16 cellular contexts compared by ENCODE assay signal in the genomic region with DNA sequence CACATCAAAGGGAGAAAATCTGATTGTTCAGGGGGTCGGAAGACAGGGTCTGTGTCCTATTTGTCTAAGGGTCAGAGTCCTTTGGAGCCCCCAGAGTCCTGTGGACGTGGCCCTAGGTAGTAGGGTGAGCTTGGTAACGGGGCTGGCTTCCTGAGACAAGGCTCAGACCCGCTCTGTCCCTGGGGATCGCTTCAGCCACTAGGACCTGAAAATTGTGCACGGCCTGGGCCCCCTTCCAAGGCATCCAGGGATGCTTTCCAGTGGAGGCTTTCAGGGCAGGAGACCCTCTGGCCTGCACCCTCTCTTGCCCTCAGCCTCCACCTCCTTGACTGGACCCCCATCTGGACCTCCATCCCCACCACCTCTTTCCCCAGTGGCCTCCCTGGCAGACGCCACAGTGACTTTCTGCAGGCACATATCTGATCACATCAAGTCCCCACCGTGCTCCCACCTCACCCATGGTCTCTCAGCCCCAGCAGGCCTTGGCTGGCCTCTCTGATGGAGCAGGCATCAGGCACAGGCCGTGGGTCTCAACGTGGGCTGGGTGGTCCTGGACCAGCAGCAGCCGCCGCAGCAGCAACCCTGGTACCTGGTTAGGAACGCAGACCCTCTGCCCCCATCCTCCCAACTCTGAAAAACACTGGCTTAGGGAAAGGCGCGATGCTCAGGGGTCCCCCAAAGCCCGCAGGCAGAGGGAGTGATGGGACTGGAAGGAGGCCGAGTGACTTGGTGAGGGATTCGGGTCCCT. TPM values are rescaled to one million over a fixed set of nuclear protein-coding genes. Genes with fewer than 3 reads are reported as not detected.
A peak's percentile ranks its signal among the peaks of the same experiment; 100 is the strongest.
DNase-seq lines count a peak whose midpoint lies in the region; ATAC-seq, FAIRE-seq and TF ChIP-seq lines count a peak whose summit lies in the region.
"Had no signal": no experiment of that assay in that cellular context is flagged by ENCODE, and none has a peak within 500 bp of the region (broad histone marks: within the 10 kb centered on the region; RNA-seq: fewer than 3 reads in every experiment).

No MANE protein-coding gene starts in this region.

- no peak for DNase-seq in CD4-positive, alpha-beta T cell
- no peak for DNase-seq in H54 (ENCODE audit: insufficient read length, low spot score)
- DNase-seq in GM19239 (ENCODE audit: insufficient read length, low spot score), result no peak
- DNase-seq in KG1 (lab: John Stamatoyannopoulos, UW), result no peak
- no peak for DNase-seq in NCI-H82 (lab: John Stamatoyannopoulos, UW)
- DNase-seq: activated naive CD4-positive, alpha-beta T cell treated with anti-CD3 and anti-CD28 coated beads, Interleukin-2, amount 50 U/mL, for 16 hours; gastrocnemius medialis; NCI-H1048; stimulated activated CD4-positive, alpha-beta T cell treated with anti-CD3 and anti-CD28 coated beads, Interleukin-12 subunit alpha, Interleukin-12 subunit beta, amount 100 ng/mL, for 4 hours had no signal

- no peak overlapping the region for H3K27ac ChIP-seq in CD4-positive, alpha-beta T cell (ENCODE audit: low read depth, low read length)
- H3K27ac ChIP-seq in HEK293 (ENCODE audit: extremely low read depth, low read depth, low read length), result no peak overlapping the region
- H3K27ac ChIP-seq in neural cell (ENCODE audit: low read length), result no peak overlapping the region
- H3K27ac ChIP-seq: cardiac muscle cell, gastrocnemius medialis, thoracic aorta had no signal

- H3K9me2 ChIP-seq in neural cell (ENCODE audit: insufficient read depth, low read length), result no peaks in the 10 kb centered on the region

- no peaks in the 10 kb centered on the region for H3F3A ChIP-seq in neural cell (ENCODE audit: insufficient read depth, low read length, poor library complexity, severe bottlenecking)

- no peak for ATAC-seq in CD4-positive, alpha-beta T cell (ENCODE audit: poor library complexity)

- H3K4me1 ChIP-seq in HEK293 (ENCODE audit: control insufficient read depth, insufficient read depth, low read length), result no peaks in the 10 kb centered on the region

- H3K9me3 ChIP-seq in CD4-positive, alpha-beta T cell (ENCODE audit: control insufficient read depth, low read length), result no peaks in the 10 kb centered on the region
- H3K9me3 ChIP-seq in HEK293 (ENCODE audit: control insufficient read depth, insufficient read depth, low read depth, low read length) (no peaks in the 10 kb centered on the region), neural cell (ENCODE audit: low read length) (no peaks in the 10 kb centered on the region)
- H3K9me3 ChIP-seq: gastrocnemius medialis, thoracic aorta had no signal

- POLR2A ChIA-PET in CD4-positive, alpha-beta T cell (lab: Charles Lee), result no interaction called here
- POLR2A ChIA-PET in HEK293 (lab: Yijun Ruan, JAX), result interaction anchor here (0.6 to 1.8 kb wide), 2 partner anchors 13 to 24 kb away, joined by 4 to 5 read pairs; no protein-coding TSS in a partner anchor

- TF ChIP-seq CTCF in CD4-positive, alpha-beta T cell (IDR thresholded peaks at IDR 0.05), result no peak
- no peak for TF ChIP-seq CTCF in HEK293 (tag by site-specific recombination; IDR thresholded peaks at IDR 0.05)
- TF ChIP-seq CTCF in brain (conservative IDR thresholded peaks at IDR 0.05), result no peak
- no peak for TF ChIP-seq CTCF in neural cell (IDR thresholded peaks at IDR 0.05; ENCODE audit: poor library complexity, severe bottlenecking)

- no peak for TF ChIP-seq RAD21 in neural cell (conservative IDR thresholded peaks at IDR 0.05)

- H4K20me1 ChIP-seq in neural cell (ENCODE audit: insufficient read depth), result no peaks in the 10 kb centered on the region

- CTCF ChIA-PET in CD4-positive, alpha-beta T cell (lab: Charles Lee), result interaction anchor here (0.8 kb wide), 1 partner anchor 8 kb away, joined by 3 read pairs; no protein-coding TSS in a partner anchor
- CTCF ChIA-PET in HEK293 (lab: Yijun Ruan, JAX), result interaction anchor here (0.6 kb wide), 2 partner anchors 15 to 97 kb away, joined by 3 to 4 read pairs; no protein-coding TSS in a partner anchor

- peaks cover 8% of the 10 kb centered on the region for H3K4me1 Mint-ChIP-seq in CD4-positive, alpha-beta T cell (ENCODE audit: low read depth)
- peaks cover 19% of the 10 kb centered on the region for H3K4me1 Mint-ChIP-seq in brain

- peaks cover 29% of the 10 kb centered on the region for H3K27me3 ChIP-seq in CD4-positive, alpha-beta T cell (ENCODE audit: control insufficient read depth, insufficient read depth, low read length)
- peaks cover 36% of the 10 kb centered on the region for H3K27me3 ChIP-seq in neural cell (ENCODE audit: insufficient read depth, low read depth, low read length)

- H3K9ac ChIP-seq in neural cell (ENCODE audit: low read length), result no peak overlapping the region

- H3K27ac Mint-ChIP-seq in CD4-positive, alpha-beta T cell, result no peak overlapping the region
- peak overlapping the region in 1 of 5 experiments; percentile 28 for H3K27ac Mint-ChIP-seq in brain

- no peak overlapping the region for H2AFZ ChIP-seq in neural cell (ENCODE audit: low read depth, low read length)

- no peaks in the 10 kb centered on the region for H3K36me3 Mint-ChIP-seq in CD4-positive, alpha-beta T cell (ENCODE audit: low read depth)
- no peaks in the 10 kb centered on the region for H3K36me3 Mint-ChIP-seq in brain

- H3K4me3 Mint-ChIP-seq in CD4-positive, alpha-beta T cell, result peak overlapping the region; percentile 20
- peak overlapping the region; percentile 32 to 73 (median 60) for H3K4me3 Mint-ChIP-seq in brain

- no peak for TF ChIP-seq POLR2A in H54 (IDR thresholded peaks at IDR 0.05; ENCODE audit: low read depth, low read length)

- H3K36me3 ChIP-seq in HEK293 (ENCODE audit: control insufficient read depth in 2 of 2, insufficient read depth in 1 of 2, low read length in 2 of 2) (no peaks in the 10 kb centered on the region), neural cell (ENCODE audit: insufficient read depth, low read length) (no peaks in the 10 kb centered on the region)
- H3K36me3 ChIP-seq: cardiac muscle cell, gastrocnemius medialis, thoracic aorta had no signal

- peaks cover 50% of the 10 kb centered on the region for H3K27me3 Mint-ChIP-seq in CD4-positive, alpha-beta T cell
- peaks cover 74% of the 10 kb centered on the region for H3K27me3 Mint-ChIP-seq in brain

- TF ChIP-seq EP300 in neural cell (conservative IDR thresholded peaks at IDR 0.05; ENCODE audit: poor library complexity, severe bottlenecking), result no peak

- no peaks in the 10 kb centered on the region for H3K79me2 ChIP-seq in neural cell (replicated peaks; ENCODE audit: insufficient read depth, low read length)

- no peak overlapping the region for H3K4me3 ChIP-seq in HEK293 (ENCODE audit: low read depth, low read length)
- H3K4me3 ChIP-seq in neural cell (ENCODE audit: low read length), result peak overlapping the region; percentile 68

- intact Hi-C loops in CD4-positive, alpha-beta T cell (cut with DNase I, micrococcal nuclease), result no loop called here

- FAIRE-seq in H54 (lab: Jason Lieb, UNC) (no peak), GM19239 (lab: Jason Lieb, UNC) (no peak)
- FAIRE-seq: endothelial cell of umbilical vein, G401.6 had no signal

- no peak overlapping the region for H3K4me2 ChIP-seq in neural cell (ENCODE audit: low read length)

- no peaks in the 10 kb centered on the region for H3K9me3 Mint-ChIP-seq in CD4-positive, alpha-beta T cell
- H3K9me3 Mint-ChIP-seq in brain, result peaks cover 0 to 3% (median 0%) of the 10 kb centered on the region in 5 experiments

TF ChIP-seq in HEK293, 187 proteins besides CTCF, POLR2A, EP300 and RAD21:
- no peak for TF ChIP-seq ZNF221 (tag by site-specific recombination; IDR thresholded peaks at IDR 0.05; ENCODE audit: borderline replicate concordance)
- TF ChIP-seq ZXDB (tag by site-specific recombination; IDR thresholded peaks at IDR 0.05), result no peak
- 0 out of 2 replicates have a peak, but pooled peaks have one; percentile 78 for TF ChIP-seq ZNF223 (tag by site-specific recombination; IDR thresholded peaks at IDR 0.05)

TF ChIP-seq in neural cell, 6 proteins besides CTCF, POLR2A, EP300 and RAD21:
- TF ChIP-seq POLR2AphosphoS5 (IDR thresholded peaks at IDR 0.05) (no peak), REST (IDR thresholded peaks at IDR 0.05; ENCODE audit: borderline replicate concordance) (no peak)

RNA-seq across cellular contexts. Expression of gene PROC, which starts 3.8 kb away (rescaled TPM):
- total RNA-seq in CD4-positive, alpha-beta T cell, result under 1 TPM in 1 of 2 experiments, not detected in 1; 0.28 TPM
- polyA plus RNA-seq in brain (ENCODE audit: insufficient read depth, low read depth, low replicate concordance) (0.59 TPM), neural cell (0.24 and 0.33 TPM in 2 replicates)
- polyA minus RNA-seq in neural cell, result not detected in 2 replicates
- total RNA-seq: cardiac muscle cell, endothelial cell of umbilical vein, thoracic aorta had no signal
- polyA plus RNA-seq: cardiac muscle cell, endothelial cell of umbilical vein had no signal

RNA-seq across cellular contexts. Expression of gene MAP3K2, which starts 34.3 kb away (rescaled TPM):
- total RNA-seq in CD4-positive, alpha-beta T cell, result 100 to 1,000 TPM; 103 to 105 TPM
- polyA plus RNA-seq in brain (ENCODE audit: insufficient read depth, low read depth, low replicate concordance) (3.3 TPM), neural cell (27.8 and 37.0 TPM in 2 replicates)
- 73.0 and 74.7 TPM in 2 replicates for polyA minus RNA-seq in neural cell
